ENCODE assay signal across 18 cellular contexts in the genomic region with DNA sequence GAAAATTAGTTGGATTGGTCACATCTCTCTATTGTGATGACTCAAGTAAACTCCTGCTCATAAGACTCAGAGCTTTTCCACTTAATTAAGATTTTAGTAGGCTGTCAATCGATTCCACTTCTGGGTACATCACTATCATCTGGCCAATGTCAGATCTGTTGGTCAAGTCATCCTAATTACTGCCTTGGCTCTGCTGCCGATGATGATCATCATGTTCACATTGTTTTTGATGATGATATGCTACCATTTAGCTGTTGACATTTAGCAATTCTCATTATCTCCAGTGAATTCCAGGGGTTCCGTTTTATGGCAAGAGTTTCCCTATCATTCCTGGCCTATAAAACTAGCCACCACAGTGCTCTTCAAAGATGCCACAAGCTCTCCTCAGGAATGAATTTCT.
DNase-seq lines count a peak whose midpoint lies in the region; TF ChIP-seq lines count a peak whose summit lies in the region.
"Had no signal": no experiment of that assay in that cellular context is flagged by ENCODE, and none has a peak within 500 bp of the region (broad histone marks: within the 10 kb centered on the region; RNA-seq: fewer than 3 reads in every experiment).

No MANE protein-coding gene starts in this region.

- H3K9me3 Mint-ChIP-seq in mesothelial cell of epicardium, result no peaks in the 10 kb centered on the region

- DNase-seq in A673 (ENCODE audit: low spot score), result no peak
- peak; percentile 17 for DNase-seq in AG20443 (ENCODE audit: low spot score)
- peak; percentile 77 for DNase-seq in GM04503 (ENCODE audit: low read depth)
- DNase-seq in GM23248, result no peak
- DNase-seq in LoVo (ENCODE audit: low spot score), result no peak
- DNase-seq in mesothelial cell of epicardium (ENCODE audit: low spot score in 2 of 2, unreplicated experiment in 2 of 2), result no peak
- no peak for DNase-seq in ovary
- no peak for DNase-seq in COLO668 (lab: John Stamatoyannopoulos, UW; ENCODE audit: unreplicated experiment)
- DNase-seq: ACHN; C1 segment of cervical spinal cord; Caco-2; CD4-positive, alpha-beta memory T cell; DMS153; DMS79; GF-D8; H7; HCEC 1CT had no signal

- H3K36me3 Mint-ChIP-seq in mesothelial cell of epicardium, result no peaks in the 10 kb centered on the region
- H3K36me3 Mint-ChIP-seq: CD4-positive, alpha-beta memory T cell had no signal

- H3K27me3 Mint-ChIP-seq in mesothelial cell of epicardium (ENCODE audit: low read depth), result no peaks in the 10 kb centered on the region
- H3K27me3 Mint-ChIP-seq: CD4-positive, alpha-beta memory T cell had no signal

- H3K9me2 ChIP-seq in GM23248 (ENCODE audit: insufficient read depth), result no peaks in the 10 kb centered on the region

- H3K79me2 ChIP-seq in GM23248 (ENCODE audit: insufficient read depth), result no peaks in the 10 kb centered on the region

- TF ChIP-seq POLR2A in ovary (IDR thresholded peaks at IDR 0.05), result no peak

- peaks cover 18% of the 10 kb centered on the region for H3K4me1 Mint-ChIP-seq in mesothelial cell of epicardium
- H3K4me1 Mint-ChIP-seq: CD4-positive, alpha-beta memory T cell had no signal

- no TSS peak for BruUV-seq in A673 (replicated peaks; lab: Mats Ljungman, UMichigan)

- H2AFZ ChIP-seq in GM23248, result no peak overlapping the region

- no peak overlapping the region for H3K4me3 ChIP-seq in A673 (ENCODE audit: low read depth, low read length, poor library complexity, severe bottlenecking)
- no peak overlapping the region for H3K4me3 ChIP-seq in GM23248
- H3K4me3 ChIP-seq in ovary, result no peak overlapping the region

- no peaks in the 10 kb centered on the region for H4K20me1 ChIP-seq in GM23248 (ENCODE audit: insufficient read depth)

- H3F3A ChIP-seq in GM23248 (ENCODE audit: insufficient read depth), result peaks cover 7% of the 10 kb centered on the region; the same call in 1 of the 2 replicates

- no peak overlapping the region for H3K4me3 Mint-ChIP-seq in mesothelial cell of epicardium
- H3K4me3 Mint-ChIP-seq: CD4-positive, alpha-beta memory T cell had no signal

- POLR2A ChIA-PET in A673 (lab: Charles Lee; ENCODE audit: low non-redundant PET), result interaction anchor here (0.6 kb wide), 1 partner anchor 122 kb away, joined by 5 read pairs; no protein-coding TSS in a partner anchor

- H3K4me2 ChIP-seq in GM23248 (ENCODE audit: unreplicated experiment), result peak overlapping the region; percentile 5

- H3K4me1 ChIP-seq in A673 (ENCODE audit: insufficient read depth, low read length, poor library complexity, severe bottlenecking), result peaks cover 53% of the 10 kb centered on the region
- peaks cover 13% of the 10 kb centered on the region for H3K4me1 ChIP-seq in GM23248 (ENCODE audit: insufficient read depth)
- H3K4me1 ChIP-seq in ovary (ENCODE audit: insufficient read depth), result no peaks in the 10 kb centered on the region

- H3K9me3 ChIP-seq in A673 (ENCODE audit: low read depth, low read length, poor library complexity, severe bottlenecking) (no peaks in the 10 kb centered on the region), GM23248 (ENCODE audit: low read depth) (no peaks in the 10 kb centered on the region), ovary (no peaks in the 10 kb centered on the region)
- H3K9me3 ChIP-seq: Caco-2 had no signal

- H3K9ac ChIP-seq in GM23248, result no peak overlapping the region

- peak overlapping the region; percentile 7 for H3K27ac ChIP-seq in A673 (ENCODE audit: low read depth, low read length, poor library complexity, severe bottlenecking)
- H3K27ac ChIP-seq in GM23248, result no peak overlapping the region
- no peak overlapping the region for H3K27ac ChIP-seq in ovary
- H3K27ac ChIP-seq: 22Rv1 had no signal

- H3K36me3 ChIP-seq in A673 (ENCODE audit: insufficient read depth, low read length, poor library complexity, severe bottlenecking), result no peaks in the 10 kb centered on the region
- no peaks in the 10 kb centered on the region for H3K36me3 ChIP-seq in GM23248 (ENCODE audit: low read depth)
- no peaks in the 10 kb centered on the region for H3K36me3 ChIP-seq in ovary

- 75 to 77% methylated on average over 3 of the region's 3 CpGs for WGBS in GM23248 (ENCODE audit: low coverage in 1 of 2, low lambda C conversion rate in 2 of 2, missing lambda C conversion rate in 2 of 2), 2 experiments
- 78 to 82% (median 79%) methylated on average over 3 of the region's 3 CpGs for WGBS in ovary, 3 donors

- CTCF ChIA-PET in A673 (lab: Charles Lee), result no interaction called here

- H3K27ac Mint-ChIP-seq in mesothelial cell of epicardium, result no peak overlapping the region
- H3K27ac Mint-ChIP-seq: CD4-positive, alpha-beta memory T cell had no signal

- intact Hi-C loops in A673 (cut with micrococcal nuclease; ENCODE audit: unreplicated experiment) (no loop called here), ovary (cut with DNase I) (no loop called here)

- no peak for TF ChIP-seq EP300 in ovary (IDR thresholded peaks at IDR 0.05)

- in situ Hi-C loops in GM23248 (cut with MboI), result no loop called here

- no peaks in the 10 kb centered on the region for H3K27me3 ChIP-seq in A673 (replicated peaks; ENCODE audit: insufficient read depth, low read depth, low read length, poor library complexity)
- H3K27me3 ChIP-seq in GM23248 (replicated peaks; ENCODE audit: insufficient read depth), result no peaks in the 10 kb centered on the region
- peaks cover 3% of the 10 kb centered on the region for H3K27me3 ChIP-seq in ovary

- TF ChIP-seq CTCF in A673 (conservative IDR thresholded peaks at IDR 0.05; ENCODE audit: low read depth, low read length), result no peak
- TF ChIP-seq CTCF in mesothelial cell of epicardium (IDR thresholded peaks at IDR 0.05; ENCODE audit: unreplicated experiment), result no peak
- TF ChIP-seq CTCF in ovary (IDR thresholded peaks at IDR 0.05), result no peak

Comparison
In these comparisons a context has a peak if more than half of its experiments do, and no peak if none do; other contexts are left out.
1. DNase-seq: peak in AG20443 (single experiment) and GM04503 (single experiment); none in A673 (single experiment), GM23248 (single experiment), LoVo (single experiment), mesothelial cell of epicardium (0 of 2), ovary (0 of 5) and COLO668 (single experiment).